17 cellular contexts compared by ENCODE assay signal in genomic region chr5:133401731-133402347, GRCh38.
"Had no signal": no experiment of that assay in that cellular context is flagged by ENCODE, and none has a peak within 500 bp of the region (broad histone marks: within the 10 kb centered on the region; RNA-seq: fewer than 3 reads in every experiment).

No MANE protein-coding gene starts in this region.

- H3K27me3 ChIP-seq: brain microvascular endothelial cell, right atrium auricular region, tibial nerve had no signal

- H3K9me3 Mint-ChIP-seq: activated naive CD8-positive, alpha-beta T cell treated with anti-CD3 and anti-CD28 coated beads, Interleukin-2, amount 10 ng/mL, durations not matched to agents 7 days and 5 days; activated T-cell treated with anti-CD3 and anti-CD28 coated beads, Interleukin-2, amount 50 U/mL, for 4 hours; naive thymus-derived CD8-positive, alpha-beta T cell had no signal

- H3K9me3 ChIP-seq: mucosa of descending colon, right atrium auricular region, tibial nerve had no signal

- H3K36me3 ChIP-seq: brain microvascular endothelial cell, right atrium auricular region, tibial nerve had no signal

- H3K27ac ChIP-seq: brain microvascular endothelial cell, right atrium auricular region, skin epidermis, tibial nerve had no signal

- H3K36me3 Mint-ChIP-seq: activated naive CD8-positive, alpha-beta T cell treated with anti-CD3 and anti-CD28 coated beads, Interleukin-2, amount 10 ng/mL, durations not matched to agents 7 days and 5 days; naive thymus-derived CD8-positive, alpha-beta T cell had no signal

- H3K4me1 ChIP-seq: right atrium auricular region had no signal

- H3K4me3 Mint-ChIP-seq: activated naive CD8-positive, alpha-beta T cell treated with anti-CD3 and anti-CD28 coated beads, Interleukin-2, amount 10 ng/mL, durations not matched to agents 7 days and 5 days; activated T-cell treated with anti-CD3 and anti-CD28 coated beads, Interleukin-2, amount 50 U/mL, for 4 hours; naive thymus-derived CD8-positive, alpha-beta T cell had no signal

- ATAC-seq: activated T-cell treated with anti-CD3 and anti-CD28 coated beads, Interleukin-2, amount 50 U/mL, for 4 hours; esophagus mucosa; mucosa of descending colon; naive thymus-derived CD8-positive, alpha-beta T cell had no signal

- H3K27me3 Mint-ChIP-seq: activated naive CD8-positive, alpha-beta T cell treated with anti-CD3 and anti-CD28 coated beads, Interleukin-2, amount 10 ng/mL, durations not matched to agents 7 days and 5 days had no signal

- DNase-seq: activated gamma-delta T cell; activated naive CD8-positive, alpha-beta T cell treated with anti-CD3 and anti-CD28 coated beads, Interleukin-2, amount 10 ng/mL, durations not matched to agents 7 days and 5 days; activated T-cell treated with anti-CD3 and anti-CD28 coated beads, Interleukin-2, amount 50 U/mL, for 4 hours; anterior cingulate cortex; brain microvascular endothelial cell; dermis blood vessel endothelial cell; mucosa of descending colon; naive thymus-derived CD8-positive, alpha-beta T cell; nucleus accumbens; stimulated activated CD4-positive, alpha-beta T cell treated with anti-CD3 and anti-CD28 coated beads, Interleukin-4, amount 100 ng/mL, for 24 hours; stimulated activated naive CD4-positive, alpha-beta T cell treated with Interleukin-2 at 50 U/mL for 16 hours; substantia nigra had no signal

- H3K4me3 ChIP-seq: mucosa of descending colon, right atrium auricular region, skin epidermis, tibial nerve had no signal

- H3K27ac Mint-ChIP-seq: activated naive CD8-positive, alpha-beta T cell treated with anti-CD3 and anti-CD28 coated beads, Interleukin-2, amount 10 ng/mL, durations not matched to agents 7 days and 5 days; naive thymus-derived CD8-positive, alpha-beta T cell had no signal

- FAIRE-seq: islet of Langerhans had no signal
